In genomic region chr6:7389162-7389450, GRCh38 we compare ENCODE assay signal across 8 cellular contexts. TPM values are rescaled to one million over a fixed set of nuclear protein-coding genes. Genes with fewer than 3 reads are reported as not detected.
DNase-seq lines count a peak whose midpoint lies in the region; ATAC-seq and TF ChIP-seq lines count a peak whose summit lies in the region.

No MANE protein-coding gene starts in this region.

- peak; percentile 79 for ATAC-seq in esophagus mucosa
- no peak for ATAC-seq in GM21515 (IDR thresholded peaks at IDR 0.05; ENCODE audit: unreplicated experiment)

- no peaks in the 10 kb centered on the region for H3K27me3 ChIP-seq in neural progenitor cell

- H3K9ac ChIP-seq in neural progenitor cell = peak overlapping the region; percentile 64

- no peaks in the 10 kb centered on the region for H3K27me3 Mint-ChIP-seq in neural progenitor cell (ENCODE audit: insufficient read depth, low read depth)

- H2AFZ ChIP-seq in neural progenitor cell (replicated peaks) = peak overlapping the region; percentile 96

- H3K36me3 Mint-ChIP-seq in neural progenitor cell = peaks cover 2% of the 10 kb centered on the region

- H3K9me3 Mint-ChIP-seq in neural progenitor cell = no peaks in the 10 kb centered on the region

- H3K27ac Mint-ChIP-seq in neural progenitor cell = peak overlapping the region; percentile 89

- TF ChIP-seq CTCF in neural progenitor cell (IDR thresholded peaks at IDR 0.05) = no peak

- H3K9me3 ChIP-seq in neural progenitor cell (ENCODE audit: low read depth) = no peaks in the 10 kb centered on the region

- peaks cover 6% of the 10 kb centered on the region for H4K20me1 ChIP-seq in neural progenitor cell (ENCODE audit: low read depth)

- peaks cover 16% of the 10 kb centered on the region for H3K4me1 ChIP-seq in neural progenitor cell

- H3K4me3 ChIP-seq in neural progenitor cell = peak overlapping the region; percentile 73

- peaks cover 18% of the 10 kb centered on the region for H3F3A ChIP-seq in neural progenitor cell (ENCODE audit: low read depth)

- H3K36me3 ChIP-seq in neural progenitor cell = no peaks in the 10 kb centered on the region

- peak overlapping the region; percentile 85 for H3K4me2 ChIP-seq in neural progenitor cell

- H3K4me1 Mint-ChIP-seq in neural progenitor cell = peaks cover 21% of the 10 kb centered on the region

- H3K27ac ChIP-seq in neural progenitor cell = peak overlapping the region; percentile 81

- H3K4me3 Mint-ChIP-seq in neural progenitor cell = peak overlapping the region; percentile 94

- DNase-seq in NOMO-1 treated with dmso at 0.1 percent for 144 hours (lab: John Stamatoyannopoulos, UW; ENCODE audit: unreplicated experiment) = peak; percentile 65
- DNase-seq in NOMO-1 treated with DMSO at 0.1 percent for 48 hours (lab: John Stamatoyannopoulos, UW; ENCODE audit: unreplicated experiment) = no peak
- peak; percentile 90 for DNase-seq in RPMI8226
- DNase-seq in neural progenitor cell (ENCODE audit: low spot score) = no peak
- no peak for DNase-seq in DMS153 (lab: John Stamatoyannopoulos, UW)
- DNase-seq in activated CD4-positive, alpha-beta T cell treated with anti-CD3 and anti-CD28 coated beads for 1 hour = no peak

- H3K79me2 ChIP-seq in neural progenitor cell (ENCODE audit: low read depth) = peaks cover 40% of the 10 kb centered on the region

RNA-seq across cellular contexts. Expression of gene CAGE1, which starts 0.4 kb away (rescaled TPM):
- total RNA-seq in esophagus mucosa = 0.28 TPM
- 0.03 TPM in 1 of 2 replicates, not detected in the other for total RNA-seq in neural progenitor cell (ENCODE audit: low replicate concordance)

RNA-seq across cellular contexts. Expression of gene RIOK1, which starts 0.5 kb away (rescaled TPM):
- total RNA-seq in esophagus mucosa = 21.5 TPM
- total RNA-seq in neural progenitor cell (ENCODE audit: low replicate concordance) = 17.3 and 21.5 TPM in 2 replicates

Comparison
In these comparisons a context has a peak if more than half of its experiments do, and no peak if none do; other contexts are left out.
1. DNase-seq: peak in NOMO-1 treated with dmso at 0.1 percent for 144 hours (single experiment) and RPMI8226 (single experiment); none in NOMO-1 treated with DMSO at 0.1 percent for 48 hours (single experiment), neural progenitor cell (single experiment), DMS153 (single experiment) and activated CD4-positive, alpha-beta T cell treated with anti-CD3 and anti-CD28 coated beads for 1 hour (single experiment).